ENCODE assay signal across 12 cellular contexts in the genomic region with DNA sequence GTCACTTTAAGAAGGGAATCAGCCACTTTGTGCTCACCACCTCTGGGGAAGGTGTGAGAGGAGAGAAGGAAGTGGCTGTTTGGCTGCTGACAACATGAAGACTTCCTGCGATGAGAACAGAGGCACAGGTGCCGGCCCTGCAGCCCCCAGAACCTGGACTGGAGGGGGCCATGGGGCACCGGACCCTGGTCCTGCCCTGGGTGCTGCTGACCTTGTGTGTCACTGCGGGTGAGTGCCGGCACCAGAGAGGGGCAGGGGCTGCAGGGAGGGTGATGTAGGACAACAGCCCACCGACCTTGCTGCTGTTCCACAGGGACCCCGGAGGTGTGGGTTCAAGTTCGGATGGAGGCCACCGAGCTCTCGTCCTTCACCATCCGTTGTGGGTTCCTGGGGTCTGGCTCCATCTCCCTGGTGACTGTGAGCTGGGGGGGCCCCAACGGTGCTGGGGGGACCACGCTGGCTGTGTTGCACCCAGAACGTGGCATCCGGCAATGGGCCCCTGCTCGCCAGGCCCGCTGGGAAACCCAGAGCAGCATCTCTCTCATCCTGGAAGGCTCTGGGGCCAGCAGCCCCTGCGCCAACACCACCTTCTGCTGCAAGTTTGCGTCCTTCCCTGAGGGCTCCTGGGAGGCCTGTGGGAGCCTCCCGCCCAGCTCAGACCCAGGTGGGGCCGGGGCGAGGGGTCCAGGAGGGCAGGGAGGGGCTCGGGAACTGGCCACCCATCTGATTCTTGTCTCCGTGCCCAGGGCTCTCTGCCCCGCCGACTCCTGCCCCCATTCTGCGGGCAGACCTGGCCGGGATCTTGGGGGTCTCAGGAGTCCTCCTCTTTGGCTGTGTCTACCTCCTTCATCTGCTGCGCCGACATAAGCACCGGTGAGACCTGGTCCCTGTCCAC. TPM values are rescaled to one million over a fixed set of nuclear protein-coding genes. Genes with fewer than 3 reads are reported as not detected.
DNase-seq lines count a peak whose midpoint lies in the region; ATAC-seq and TF ChIP-seq lines count a peak whose summit lies in the region.
"Not testable (repeated sequence)": the region's sequence is repeated elsewhere in the genome, so short reads cannot be mapped to it uniquely, and the experiment has no call there.
"Had no signal": no experiment of that assay in that cellular context is flagged by ENCODE, and none has a peak within 500 bp of the region (broad histone marks: within the 10 kb centered on the region; RNA-seq: fewer than 3 reads in every experiment).

TSS of gene PVRIG (plus strand) at position 149 of the 895 bp plus-strand sequence. CDS start at position 171, 22 bp downstream.

- ATAC-seq in activated CD8-positive, alpha-beta T cell treated with anti-CD3 and anti-CD28 coated beads for 36 hours, result peak; percentile 24
- peak; percentile 35 for ATAC-seq in mucosa of descending colon

- H3K4me3 Mint-ChIP-seq in activated CD8-positive, alpha-beta T cell treated with anti-CD3 and anti-CD28 coated beads for 36 hours, result peak within 1 kb of the TSS; percentile 97
- not testable (repeated sequence) for H3K4me3 Mint-ChIP-seq in type B pancreatic cell

- peak within 1 kb of the TSS in 1 of 2 donors; percentile 43 for H3K27ac ChIP-seq in breast epithelium

- peaks cover 63% of the 10 kb centered on the region for H3K36me3 Mint-ChIP-seq in activated CD8-positive, alpha-beta T cell treated with anti-CD3 and anti-CD28 coated beads for 36 hours (ENCODE audit: low read depth)
- not testable (repeated sequence) for H3K36me3 Mint-ChIP-seq in type B pancreatic cell

- H3K27me3 ChIP-seq in breast epithelium, result not testable (repeated sequence)

- H3K27me3 Mint-ChIP-seq in activated CD8-positive, alpha-beta T cell treated with anti-CD3 and anti-CD28 coated beads for 36 hours; type B pancreatic cell: not testable (repeated sequence)

- H3K4me3 ChIP-seq in GM12875 (ENCODE audit: low read depth, low read length) (peak within 1 kb of the TSS; percentile 56), breast epithelium (peak within 1 kb of the TSS in 2 of 3 donors; percentile 9 to 11)
- H3K4me3 ChIP-seq in mucosa of descending colon, result not testable (repeated sequence)

- not testable (repeated sequence) for H3K9me3 Mint-ChIP-seq in activated CD8-positive, alpha-beta T cell treated with anti-CD3 and anti-CD28 coated beads for 36 hours; type B pancreatic cell

- intact Hi-C loops in activated CD8-positive, alpha-beta T cell treated with anti-CD3 and anti-CD28 coated beads for 36 hours (cut with micrococcal nuclease); breast epithelium (cut with DNase I; ENCODE audit: low total_unique reads): not testable (repeated sequence)
- intact Hi-C loops in mucosa of descending colon (cut with DNase I, micrococcal nuclease), result loop anchor here in 1 of 2 donors (10.0 kb wide), 1 partner anchor 85 kb away; no protein-coding TSS in a partner anchor

- CTCF ChIA-PET in activated CD8-positive, alpha-beta T cell treated with anti-CD3 and anti-CD28 coated beads for 36 hours (lab: Charles Lee), result interaction anchor here (1.6 to 2.2 kb wide), 4 partner anchors 30 to 90 kb away, joined by 3 to 9 read pairs (median 6); partner anchors contain the start of genes GPC2 and STAG3

- TF ChIP-seq CTCF in GM12875 (IDR thresholded peaks at IDR 0.05; ENCODE audit: borderline replicate concordance, insufficient read depth, low read depth, low read length); activated CD8-positive, alpha-beta T cell treated with anti-CD3 and anti-CD28 coated beads for 36 hours (IDR thresholded peaks at IDR 0.05); breast epithelium (IDR thresholded peaks at IDR 0.05); mucosa of descending colon (IDR thresholded peaks at IDR 0.05); type B pancreatic cell (conservative IDR thresholded peaks at IDR 0.05): not testable (repeated sequence)

- H3K36me3 ChIP-seq in breast epithelium; mucosa of descending colon (ENCODE audit: low read depth): not testable (repeated sequence)

- H3K4me1 ChIP-seq in breast epithelium; mucosa of descending colon (ENCODE audit: low read depth): not testable (repeated sequence)

- H3K27ac Mint-ChIP-seq in activated CD8-positive, alpha-beta T cell treated with anti-CD3 and anti-CD28 coated beads for 36 hours, result peak within 1 kb of the TSS; percentile 99
- H3K27ac Mint-ChIP-seq in type B pancreatic cell, result peak within 1 kb of the TSS; percentile 67

- POLR2A ChIA-PET in activated CD8-positive, alpha-beta T cell treated with anti-CD3 and anti-CD28 coated beads for 36 hours (lab: Charles Lee), result interaction anchor here (0.6 to 3.4 kb wide), 11 partner anchors 8 to 363 kb away, joined by 3 to 28 read pairs (median 4); partner anchors contain the start of gene MBLAC1

- peak; percentile 51 for TF ChIP-seq POLR2A in Raji (IDR thresholded peaks at IDR 0.05; ENCODE audit: insufficient read depth, low read depth, low read length)
- TF ChIP-seq POLR2A in breast epithelium (IDR thresholded peaks at IDR 0.05), result not testable (repeated sequence)

- H3K9me3 ChIP-seq in breast epithelium, mucosa of descending colon: not testable (repeated sequence)

- DNase-seq in activated CD8-positive, alpha-beta T cell treated with anti-CD3 and anti-CD28 coated beads for 36 hours, result peak; percentile 72
- DNase-seq in activated effector memory CD4-positive, alpha-beta T cell treated with anti-CD3 and anti-CD28 coated beads, Interleukin-2, amount 50 U/mL, for 16 hours, result peak; percentile 76
- DNase-seq in breast epithelium (ENCODE audit: low spot score in 2 of 2); type B pancreatic cell (ENCODE audit: extremely low spot score, unreplicated experiment): not testable (repeated sequence)
- peak in 1 of 3 donors; percentile 62 for DNase-seq in mucosa of descending colon
- peak; percentile 24 for DNase-seq in stimulated activated CD4-positive, alpha-beta T cell treated with anti-CD3 and anti-CD28 coated beads, Interleukin-1b, Interleukin-23, amount 100 ng/mL, for 48 hours

- peaks cover 52% of the 10 kb centered on the region for H3K4me1 Mint-ChIP-seq in activated CD8-positive, alpha-beta T cell treated with anti-CD3 and anti-CD28 coated beads for 36 hours (ENCODE audit: low read depth)
- not testable (repeated sequence) for H3K4me1 Mint-ChIP-seq in type B pancreatic cell (ENCODE audit: unreplicated experiment)

RNA-seq across cellular contexts. Expression of gene PVRIG, which starts in this region (rescaled TPM):
- total RNA-seq in activated CD8-positive, alpha-beta T cell treated with anti-CD3 and anti-CD28 coated beads for 36 hours, result 10 to 100 TPM; 29.8 to 30.2 TPM
- total RNA-seq in breast epithelium (1 to 10 TPM in 1 of 3 donors, under 1 TPM in 2; 0.32 to 1.2 (median 0.66) TPM), mucosa of descending colon (1 to 10 TPM in 1 of 3 donors, under 1 TPM in 1, not detected in 1; 0.76 to 1.4 TPM), type B pancreatic cell (ENCODE audit: low replicate concordance) (not detected in 2 replicates)
- total RNA-seq: chondrocyte, foreskin keratinocyte, H4, smooth muscle cell had no signal

Comparison
In these comparisons a context has a peak if more than half of its experiments do, and no peak if none do; other contexts are left out.
1. RNA of gene PVRIG (total RNA-seq): 29.8 to 30.2 TPM in activated CD8-positive, alpha-beta T cell treated with anti-CD3 and anti-CD28 coated beads for 36 hours; 0.76 to 1.4 TPM in mucosa of descending colon, 0.32 to 1.2 TPM in breast epithelium and not detected in type B pancreatic cell; every median in the first group is over 10 times any median in the second.